Comparison of ENCODE assay signal across 19 cellular contexts in the genomic region with DNA sequence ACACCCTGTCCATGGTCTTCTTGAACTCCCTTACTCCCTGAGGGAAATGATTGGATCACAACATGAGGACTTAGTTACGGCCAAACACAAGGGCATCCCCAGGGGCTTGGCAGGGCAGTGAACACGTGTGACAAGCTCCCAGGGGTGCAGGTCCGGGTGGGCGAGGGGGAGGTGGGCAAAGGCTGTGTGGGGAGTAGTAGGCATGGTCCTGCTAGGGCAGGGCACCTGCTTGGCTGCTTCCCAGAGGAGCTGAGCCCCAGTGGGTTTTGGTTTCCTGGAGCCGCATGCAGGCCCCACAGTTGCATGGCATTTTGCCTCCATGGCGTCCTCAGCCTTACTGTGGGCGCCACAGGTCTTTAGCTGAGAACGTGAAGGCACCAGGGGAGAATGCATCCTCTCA.
"Had no signal": no experiment of that assay in that cellular context is flagged by ENCODE, and none has a peak within 500 bp of the region (broad histone marks: within the 10 kb centered on the region; RNA-seq: fewer than 3 reads in every experiment).

No MANE protein-coding gene starts in this region.

- H3K27me3 ChIP-seq: esophagus muscularis mucosa, gastroesophageal sphincter, heart left ventricle had no signal

- H3K4me2 ChIP-seq: hepatocyte had no signal

- H3K27ac Mint-ChIP-seq: effector memory CD8-positive, alpha-beta T cell; endodermal cell; immature natural killer cell had no signal

- H3K4me3 Mint-ChIP-seq: effector memory CD8-positive, alpha-beta T cell; endodermal cell; immature natural killer cell had no signal

- H3K36me3 Mint-ChIP-seq: immature natural killer cell had no signal

- H3K4me1 Mint-ChIP-seq: endodermal cell had no signal

- H3K9me3 ChIP-seq: esophagus muscularis mucosa, gastroesophageal sphincter, heart left ventricle, left lung, lower lobe of right lung had no signal

- H3K27ac ChIP-seq: coronary artery, dorsolateral prefrontal cortex, esophagus muscularis mucosa, foreskin keratinocyte, gastroesophageal sphincter, hepatocyte, left lung, lower lobe of right lung had no signal

- H3K4me3 ChIP-seq: coronary artery, dorsolateral prefrontal cortex, esophagus muscularis mucosa, gastroesophageal sphincter, heart left ventricle, hepatocyte, left lung, lower lobe of right lung had no signal

- ATAC-seq: effector memory CD8-positive, alpha-beta T cell; foreskin keratinocyte; gastroesophageal sphincter; heart left ventricle; left cardiac atrium; left lung; left ventricle myocardium superior; lower lobe of right lung had no signal

- H3K4me1 ChIP-seq: foreskin keratinocyte had no signal

- H3K9me3 Mint-ChIP-seq: effector memory CD8-positive, alpha-beta T cell; endodermal cell; immature natural killer cell had no signal

- H3K36me3 ChIP-seq: esophagus muscularis mucosa, gastroesophageal sphincter, heart left ventricle, left lung, lower lobe of right lung had no signal

- H2AFZ ChIP-seq: hepatocyte had no signal

- DNase-seq: dermis blood vessel endothelial cell; dorsolateral prefrontal cortex; effector CD8-positive, alpha-beta T cell; effector memory CD8-positive, alpha-beta T cell; endodermal cell; foreskin keratinocyte; hypothalamus; immature natural killer cell; left cardiac atrium; left lung; left ventricle myocardium superior; lower lobe of right lung; mesendoderm; midbrain had no signal
